ENCODE assay signal across 1 cellular context in genomic region chr1:146036241-146036989, GRCh38.
TF ChIP-seq lines count a peak whose summit lies in the region.

No MANE protein-coding gene starts in this region.

TF ChIP-seq in SK-N-SH treated with all-trans-retinoic acid at 6 μM for 48 hours, 23 proteins besides CTCF, POLR2A, EP300 and RAD21 (continued from another document):
- TF ChIP-seq PATZ1 (CRISPR knock-in tag; IDR thresholded peaks at IDR 0.05; ENCODE audit: borderline replicate concordance) (no peak), SNAI2 (CRISPR knock-in tag; IDR thresholded peaks at IDR 0.05) (no peak), RARB (CRISPR knock-in tag; IDR thresholded peaks at IDR 0.05) (no peak), GLIS3 (CRISPR knock-in tag; IDR thresholded peaks at IDR 0.05) (no peak), BACH2 (CRISPR knock-in tag; IDR thresholded peaks at IDR 0.05; ENCODE audit: borderline replicate concordance) (no peak), ZFP3 (CRISPR knock-in tag; IDR thresholded peaks at IDR 0.05) (no peak), OSR1 (CRISPR knock-in tag; IDR thresholded peaks at IDR 0.05) (no peak)
